12 cellular contexts compared by ENCODE assay signal in genomic region chr22:38400251-38400650, GRCh38. TPM values are rescaled to one million over a fixed set of nuclear protein-coding genes. Genes with fewer than 3 reads are reported as not detected.
DNase-seq lines count a peak whose midpoint lies in the region; ATAC-seq, FAIRE-seq and TF ChIP-seq lines count a peak whose summit lies in the region.
"Not testable (repeated sequence)": the region's sequence is repeated elsewhere in the genome, so short reads cannot be mapped to it uniquely, and the experiment has no call there.
"Had no signal": no experiment of that assay in that cellular context is flagged by ENCODE, and none has a peak within 500 bp of the region (broad histone marks: within the 10 kb centered on the region; RNA-seq: fewer than 3 reads in every experiment).

No MANE protein-coding gene starts in this region.

- H3K9me3 ChIP-seq in Karpas-422 (ENCODE audit: low read length); adipocyte (ENCODE audit: control insufficient read depth, low read length); endodermal cell (ENCODE audit: control insufficient read depth, low read length): not testable (repeated sequence)

- H3K79me2 ChIP-seq in Karpas-422 (ENCODE audit: low read length), result not testable (repeated sequence)

- H3K36me3 Mint-ChIP-seq in endodermal cell (ENCODE audit: low read depth); progenitor cell of endocrine pancreas (ENCODE audit: insufficient read depth): not testable (repeated sequence)

- not testable (repeated sequence) for H3K9me2 ChIP-seq in Karpas-422 (replicated peaks; ENCODE audit: insufficient read depth, low read length)

- H3K4me2 ChIP-seq in Karpas-422 (ENCODE audit: low read depth, low read length, poor library complexity, severe bottlenecking), result not testable (repeated sequence)

- not testable (repeated sequence) for H2AFZ ChIP-seq in Karpas-422 (ENCODE audit: low read length)

- H3K9me3 Mint-ChIP-seq in endodermal cell; progenitor cell of endocrine pancreas (ENCODE audit: low read depth): not testable (repeated sequence)

- FAIRE-seq in GM19239 (lab: Jason Lieb, UNC), result peak; percentile 63

- not testable (repeated sequence) for H4K20me1 ChIP-seq in Karpas-422 (ENCODE audit: insufficient read depth, low read depth, low read length)

- not testable (repeated sequence) for TF ChIP-seq CTCF in endodermal cell (conservative IDR thresholded peaks at IDR 0.05); progenitor cell of endocrine pancreas (IDR thresholded peaks at IDR 0.05; ENCODE audit: unreplicated experiment)

- not testable (repeated sequence) for H3K36me3 ChIP-seq in Karpas-422 (ENCODE audit: insufficient read depth, low read length); adipocyte (ENCODE audit: control insufficient read depth, insufficient read depth, low read length, severe bottlenecking); endodermal cell (ENCODE audit: control insufficient read depth, insufficient read depth, low read length)

- H3K4me1 Mint-ChIP-seq in endodermal cell, result peaks cover 37% of the 10 kb centered on the region
- peaks cover 44% of the 10 kb centered on the region for H3K4me1 Mint-ChIP-seq in progenitor cell of endocrine pancreas (ENCODE audit: low read depth)

- intact Hi-C loops in left colon (cut with DNase I, micrococcal nuclease), result not testable (repeated sequence)

- not testable (repeated sequence) for H3K27ac ChIP-seq in Karpas-422 (ENCODE audit: low read length); endodermal cell (ENCODE audit: low read depth, low read length)

- H3K4me3 Mint-ChIP-seq in endodermal cell; progenitor cell of endocrine pancreas (ENCODE audit: low read depth): not testable (repeated sequence)

- H3K9ac ChIP-seq in Karpas-422 (ENCODE audit: low read length); endodermal cell (ENCODE audit: extremely low read depth, low read length, poor library complexity, severe bottlenecking): not testable (repeated sequence)
- H3K9ac ChIP-seq in adipocyte (ENCODE audit: low read length), result peak overlapping the region; percentile 83

- 14% methylated on average over 1 of the region's 2 CpGs; no CpG with 5 or more reads in 1 of the 2 experiments for WGBS in endodermal cell (ENCODE audit: insufficient coverage in 1 of 2, insufficient read length in 1 of 2), 2 experiments

- H3K27me3 Mint-ChIP-seq in endodermal cell (ENCODE audit: insufficient read depth); progenitor cell of endocrine pancreas: not testable (repeated sequence)

- DNase-seq in GM19239 (ENCODE audit: insufficient read length, low spot score); adipocyte (ENCODE audit: low read depth); endodermal cell; left colon; progenitor cell of endocrine pancreas (ENCODE audit: low spot score, unreplicated experiment): not testable (repeated sequence)
- peak; percentile 10 for DNase-seq in Karpas-422
- DNase-seq in OCI-M1 (lab: John Stamatoyannopoulos, UW), result peak; percentile 8

- H3K27me3 ChIP-seq in Karpas-422 (ENCODE audit: low read length); endodermal cell (ENCODE audit: control insufficient read depth, insufficient read depth, low read length, poor library complexity, severe bottlenecking): not testable (repeated sequence)
- H3K27me3 ChIP-seq in adipocyte (replicated peaks; ENCODE audit: control insufficient read depth, insufficient read depth, low read length), result peaks cover 14% of the 10 kb centered on the region

- peaks cover 34% of the 10 kb centered on the region for H3K4me1 ChIP-seq in Karpas-422 (ENCODE audit: low read length)
- peaks cover 15% of the 10 kb centered on the region for H3K4me1 ChIP-seq in adipocyte (ENCODE audit: control insufficient read depth, insufficient read depth, low read length)
- not testable (repeated sequence) for H3K4me1 ChIP-seq in endodermal cell (ENCODE audit: control insufficient read depth, insufficient read depth, low read length)

- not testable (repeated sequence) for H3K27ac Mint-ChIP-seq in endodermal cell
- peak overlapping the region; percentile 96 for H3K27ac Mint-ChIP-seq in progenitor cell of endocrine pancreas

- ATAC-seq in left colon, result peak; percentile 29

- not testable (repeated sequence) for H3K4me3 ChIP-seq in Karpas-422 (ENCODE audit: low read length); adipocyte (ENCODE audit: low read length)
- H3K4me3 ChIP-seq in endodermal cell (ENCODE audit: low read length), result peak overlapping the region; percentile 35

RNA-seq across cellular contexts. Expression of gene KCNJ4, which starts 54.7 kb away (rescaled TPM):
- total RNA-seq in Karpas-422 (2014; rRNA removed; shearing (Covaris generic); ENCODE audit: low replicate concordance), result not detected in 2 replicates
- total RNA-seq in endodermal cell, result 1 to 10 TPM in 1 of 2 donors, under 1 TPM in 1; 0.37 to 1.4 TPM
- 5.8 TPM for polyA plus RNA-seq in endodermal cell (2013, experiment 1 of 2)
- 6.0 TPM for polyA plus RNA-seq in endodermal cell (2013, experiment 2 of 2)
- not detected for total RNA-seq in left colon
- 1.7 and 2.2 TPM in 2 replicates for total RNA-seq in progenitor cell of endocrine pancreas
- total RNA-seq: CD4-positive, alpha-beta T cell; GM23248; HFFc6; MCF 10A had no signal
- polyA plus RNA-seq: GM23248, IgD-negative memory B cell had no signal
